19 cellular contexts compared by ENCODE assay signal in genomic region chr1:65179148-65179547, GRCh38. TPM values are rescaled to one million over a fixed set of nuclear protein-coding genes. Genes with fewer than 3 reads are reported as not detected.
DNase-seq lines count a peak whose midpoint lies in the region; ATAC-seq, FAIRE-seq and TF ChIP-seq lines count a peak whose summit lies in the region.
"Had no signal": no experiment of that assay in that cellular context is flagged by ENCODE, and none has a peak within 500 bp of the region (broad histone marks: within the 10 kb centered on the region; RNA-seq: fewer than 3 reads in every experiment).

No MANE protein-coding gene starts in this region.

- no peaks in the 10 kb centered on the region for H3K36me3 ChIP-seq in HEK293 (ENCODE audit: control insufficient read depth in 2 of 2, insufficient read depth in 1 of 2, low read length in 2 of 2)
- H3K36me3 ChIP-seq in astrocyte (ENCODE audit: insufficient read depth, low read length), result no peaks in the 10 kb centered on the region
- H3K36me3 ChIP-seq: MG63 had no signal

- H3K9ac ChIP-seq in astrocyte (ENCODE audit: low read length), result no peak overlapping the region

- H3K27ac Mint-ChIP-seq in astrocyte (ENCODE audit: unreplicated experiment) (peak overlapping the region; percentile 7), natural killer cell (no peak overlapping the region)
- H3K27ac Mint-ChIP-seq: CD4-positive, alpha-beta T cell had no signal

- H3K36me3 Mint-ChIP-seq in astrocyte (ENCODE audit: low read depth, unreplicated experiment), result no peaks in the 10 kb centered on the region
- H3K36me3 Mint-ChIP-seq in natural killer cell, result no peaks in the 10 kb centered on the region

- DNase-seq in NCI-H510A (lab: John Stamatoyannopoulos, UW), result peak; percentile 17
- DNase-seq in astrocyte (ENCODE audit: low read depth), result no peak
- peak; percentile 52 for DNase-seq in iris pigment epithelial cell (ENCODE audit: low read depth)
- DNase-seq in natural killer cell, result no peak
- no peak for DNase-seq in cerebellum (ENCODE audit: low spot score)
- DNase-seq in D341Med (ENCODE audit: low spot score), result no peak
- DNase-seq in activated T-cell treated with anti-CD3 and anti-CD28 coated beads, Interleukin-2, amount 50 U/mL, for 48 hours, result no peak
- DNase-seq: AML-193; CD4-positive, alpha-beta T cell; GF-D8; GOT3; KG1; MG63; NCI-H1105; NCI-H1694 treated with DMSO at 0.1 percent for 48 hours; NCI-H748 treated with DMSO at 0.1 percent for 48 hours; SHP77 treated with DMSO at 0.1 percent for 48 hours had no signal

- H3K4me1 Mint-ChIP-seq in astrocyte (ENCODE audit: low read depth, unreplicated experiment), result peaks cover 62% of the 10 kb centered on the region
- no peaks in the 10 kb centered on the region for H3K4me1 Mint-ChIP-seq in natural killer cell

- H3K9me3 ChIP-seq in HEK293 (ENCODE audit: control insufficient read depth, insufficient read depth, low read depth, low read length), result no peaks in the 10 kb centered on the region
- H3K9me3 ChIP-seq in astrocyte (ENCODE audit: insufficient read depth, low read depth, low read length), result no peaks in the 10 kb centered on the region
- H3K9me3 ChIP-seq: MG63 had no signal

- POLR2A ChIA-PET in HEK293 (lab: Yijun Ruan, JAX), result no interaction called here

- H3K27me3 ChIP-seq in astrocyte (ENCODE audit: insufficient read depth, low read length), result peaks cover 3% of the 10 kb centered on the region
- H3K27me3 ChIP-seq: MG63 had no signal

- H3K4me3 ChIP-seq in HEK293 (ENCODE audit: low read depth, low read length), result no peak overlapping the region
- no peak overlapping the region for H3K4me3 ChIP-seq in astrocyte (ENCODE audit: insufficient read depth, low read depth, low read length)
- H3K4me3 ChIP-seq: MG63 had no signal

- CTCF ChIA-PET in HEK293 (lab: Yijun Ruan, JAX), result interaction anchor here (1.1 to 1.3 kb wide), 2 partner anchors 30 to 104 kb away, joined by 4 to 6 read pairs; no protein-coding TSS in a partner anchor

- H3K4me2 ChIP-seq in astrocyte (ENCODE audit: low read length), result no peak overlapping the region

- no peaks in the 10 kb centered on the region for H3K79me2 ChIP-seq in astrocyte (ENCODE audit: insufficient read depth, low read length)

- FAIRE-seq in astrocyte (lab: Jason Lieb, UNC), result no peak
- FAIRE-seq: D721Med had no signal

- H3K27ac ChIP-seq in HEK293 (ENCODE audit: extremely low read depth, low read depth, low read length), result no peak overlapping the region
- H3K27ac ChIP-seq in astrocyte (ENCODE audit: low read depth, low read length), result no peak overlapping the region

- H3K9me3 Mint-ChIP-seq in astrocyte (ENCODE audit: unreplicated experiment), result peaks cover 4% of the 10 kb centered on the region
- no peaks in the 10 kb centered on the region for H3K9me3 Mint-ChIP-seq in natural killer cell
- H3K9me3 Mint-ChIP-seq: CD4-positive, alpha-beta T cell had no signal

- no peaks in the 10 kb centered on the region for H4K20me1 ChIP-seq in astrocyte (ENCODE audit: insufficient read depth, low read length)

- ATAC-seq in natural killer cell, result no peak

- TF ChIP-seq CTCF in HEK293 (tag by site-specific recombination; IDR thresholded peaks at IDR 0.05) (no peak), astrocyte (IDR thresholded peaks at IDR 0.05; ENCODE audit: insufficient read depth, low read depth, low read length) (no peak), natural killer cell (IDR thresholded peaks at IDR 0.05) (no peak)

- H3K4me3 Mint-ChIP-seq in astrocyte (ENCODE audit: unreplicated experiment), result no peak overlapping the region
- no peak overlapping the region for H3K4me3 Mint-ChIP-seq in natural killer cell
- H3K4me3 Mint-ChIP-seq: CD4-positive, alpha-beta T cell had no signal

- no peak overlapping the region for H2AFZ ChIP-seq in astrocyte (ENCODE audit: low read depth, low read length)

- intact Hi-C loops in natural killer cell (cut with micrococcal nuclease), result no loop called here

- H3K4me1 ChIP-seq in HEK293 (ENCODE audit: control insufficient read depth, insufficient read depth, low read length) (peaks cover 35% of the 10 kb centered on the region), astrocyte (ENCODE audit: insufficient read depth, low read length) (peaks cover 25% of the 10 kb centered on the region)

- no peaks in the 10 kb centered on the region for H3K27me3 Mint-ChIP-seq in astrocyte (ENCODE audit: low read depth, unreplicated experiment)
- H3K27me3 Mint-ChIP-seq in natural killer cell (ENCODE audit: low read depth in 2 of 2), result peaks cover 4 to 8% of the 10 kb centered on the region in 2 donors

TF ChIP-seq in HEK293, 187 proteins besides CTCF, POLR2A, EP300 and RAD21:
- TF ChIP-seq ZBTB10 (tag by site-specific recombination; IDR thresholded peaks at IDR 0.05) (no peak), ZNF623 (tag by site-specific recombination; IDR thresholded peaks at IDR 0.05) (peak; percentile 61)

RNA-seq across cellular contexts. Expression of gene AK4, which starts 31.1 kb away (rescaled TPM):
- total RNA-seq in astrocyte (133 and 142 TPM in 2 replicates), natural killer cell (1 to 10 TPM in 1 of 3 donors, under 1 TPM in 2; 0.32 to 1.6 (median 0.75) TPM), cerebellum (13.3 TPM)

Comparison
In these comparisons a context has a peak if more than half of its experiments do, and no peak if none do; other contexts are left out.
1. DNase-seq: peak in NCI-H510A (single experiment) and iris pigment epithelial cell (single experiment); none in astrocyte (single experiment), natural killer cell (single experiment), cerebellum (single experiment), D341Med (single experiment) and activated T-cell treated with anti-CD3 and anti-CD28 coated beads, Interleukin-2, amount 50 U/mL, for 48 hours (0 of 2).